1 cellular context compared by ENCODE assay signal in genomic region chr2:26345554-26346453, GRCh38.
A peak's percentile ranks its signal among the peaks of the same experiment; 100 is the strongest.
TF ChIP-seq lines count a peak whose summit lies in the region.

A gene with protein sequence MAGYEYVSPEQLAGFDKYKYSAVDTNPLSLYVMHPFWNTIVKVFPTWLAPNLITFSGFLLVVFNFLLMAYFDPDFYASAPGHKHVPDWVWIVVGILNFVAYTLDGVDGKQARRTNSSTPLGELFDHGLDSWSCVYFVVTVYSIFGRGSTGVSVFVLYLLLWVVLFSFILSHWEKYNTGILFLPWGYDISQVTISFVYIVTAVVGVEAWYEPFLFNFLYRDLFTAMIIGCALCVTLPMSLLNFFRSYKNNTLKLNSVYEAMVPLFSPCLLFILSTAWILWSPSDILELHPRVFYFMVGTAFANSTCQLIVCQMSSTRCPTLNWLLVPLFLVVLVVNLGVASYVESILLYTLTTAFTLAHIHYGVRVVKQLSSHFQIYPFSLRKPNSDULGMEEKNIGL (plus strand): TSS chr2:26346143. CDS start chr2:26346233, 90 bp downstream.

TF ChIP-seq in K562, 482 proteins besides CTCF, POLR2A, EP300 and RAD21 (continued from another document and continues in another):
- TF ChIP-seq, protein P1, sequence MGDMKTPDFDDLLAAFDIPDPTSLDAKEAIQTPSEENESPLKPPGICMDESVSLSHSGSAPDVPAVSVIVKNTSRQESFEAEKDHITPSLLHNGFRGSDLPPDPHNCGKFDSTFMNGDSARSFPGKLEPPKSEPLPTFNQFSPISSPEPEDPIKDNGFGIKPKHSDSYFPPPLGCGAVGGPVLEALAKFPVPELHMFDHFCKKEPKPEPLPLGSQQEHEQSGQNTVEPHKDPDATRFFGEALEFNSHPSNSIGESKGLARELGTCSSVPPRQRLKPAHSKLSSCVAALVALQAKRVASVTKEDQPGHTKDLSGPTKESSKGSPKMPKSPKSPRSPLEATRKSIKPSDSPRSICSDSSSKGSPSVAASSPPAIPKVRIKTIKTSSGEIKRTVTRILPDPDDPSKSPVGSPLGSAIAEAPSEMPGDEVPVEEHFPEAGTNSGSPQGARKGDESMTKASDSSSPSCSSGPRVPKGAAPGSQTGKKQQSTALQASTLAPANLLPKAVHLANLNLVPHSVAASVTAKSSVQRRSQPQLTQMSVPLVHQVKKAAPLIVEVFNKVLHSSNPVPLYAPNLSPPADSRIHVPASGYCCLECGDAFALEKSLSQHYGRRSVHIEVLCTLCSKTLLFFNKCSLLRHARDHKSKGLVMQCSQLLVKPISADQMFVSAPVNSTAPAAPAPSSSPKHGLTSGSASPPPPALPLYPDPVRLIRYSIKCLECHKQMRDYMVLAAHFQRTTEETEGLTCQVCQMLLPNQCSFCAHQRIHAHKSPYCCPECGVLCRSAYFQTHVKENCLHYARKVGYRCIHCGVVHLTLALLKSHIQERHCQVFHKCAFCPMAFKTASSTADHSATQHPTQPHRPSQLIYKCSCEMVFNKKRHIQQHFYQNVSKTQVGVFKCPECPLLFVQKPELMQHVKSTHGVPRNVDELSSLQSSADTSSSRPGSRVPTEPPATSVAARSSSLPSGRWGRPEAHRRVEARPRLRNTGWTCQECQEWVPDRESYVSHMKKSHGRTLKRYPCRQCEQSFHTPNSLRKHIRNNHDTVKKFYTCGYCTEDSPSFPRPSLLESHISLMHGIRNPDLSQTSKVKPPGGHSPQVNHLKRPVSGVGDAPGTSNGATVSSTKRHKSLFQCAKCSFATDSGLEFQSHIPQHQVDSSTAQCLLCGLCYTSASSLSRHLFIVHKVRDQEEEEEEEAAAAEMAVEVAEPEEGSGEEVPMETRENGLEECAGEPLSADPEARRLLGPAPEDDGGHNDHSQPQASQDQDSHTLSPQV (IDR thresholded peaks at IDR 0.05): no peak
- TF ChIP-seq CBFA2T3 (IDR thresholded peaks at IDR 0.05) (0 out of 2 replicates have a peak, but pooled peaks have one; percentile 11), BRD9 (IDR thresholded peaks at IDR 0.05; ENCODE audit: low read depth, partially characterized antibody) (peak; percentile 97), DDX20 (tag; IDR thresholded peaks at IDR 0.05; ENCODE audit: low read depth) (no peak), NR4A1 (CRISPR knock-in tag; IDR thresholded peaks at IDR 0.05) (no peak), NR4A1 (tag; IDR thresholded peaks at IDR 0.05) (peak; percentile 35; the same call in 1 of the 2 replicates), ZBTB7A (IDR thresholded peaks at IDR 0.05; ENCODE audit: borderline replicate concordance, control insufficient read depth, low read depth, low read length) (peak; percentile 73; the same call in 1 of the 2 replicates), ZKSCAN1 (IDR thresholded peaks at IDR 0.05; ENCODE audit: low read depth, low read length) (0 out of 2 replicates have a peak, but pooled peaks have one; percentile 47), SP1 (CRISPR knock-in tag; IDR thresholded peaks at IDR 0.05) (peak; percentile 99), FOXK2 (conservative IDR thresholded peaks at IDR 0.05 in 1 of 2, IDR thresholded peaks at IDR 0.05 in 1 of 2; ENCODE audit: low read depth in 2 of 2) (peak; percentile 81 to 86), ZNF24 (IDR thresholded peaks at IDR 0.05) (0 out of 2 replicates have a peak, but pooled peaks have one; percentile 12), POLR2AphosphoS5 (IDR thresholded peaks at IDR 0.05; ENCODE audit: control insufficient read depth, insufficient read depth, low read depth, low read length) (peak; percentile 91), ASH1L (IDR thresholded peaks at IDR 0.05; ENCODE audit: borderline replicate concordance, low read depth, partially characterized antibody) (peak; percentile 78), SOX6 (IDR thresholded peaks at IDR 0.05) (peak; percentile 33; the same call in 1 of the 2 replicates), ZNF282 (CRISPR knock-in tag; IDR thresholded peaks at IDR 0.05) (no peak), ZNF444 (CRISPR knock-in tag; IDR thresholded peaks at IDR 0.05) (no peak), ZNF324 (CRISPR knock-in tag; IDR thresholded peaks at IDR 0.05) (0 out of 2 replicates have a peak, but pooled peaks have one; percentile 34), ZBTB11 (CRISPR knock-in tag; IDR thresholded peaks at IDR 0.05) (no peak; a peak in 1 of 6 replicates), ZC3H4 (CRISPR knock-in tag; IDR thresholded peaks at IDR 0.05; ENCODE audit: borderline replicate concordance) (peak; percentile 98; the same call in 1 of the 2 replicates), POLR2AphosphoS2 (IDR thresholded peaks at IDR 0.05; ENCODE audit: low read length) (peak; percentile 91; the same call in 1 of the 2 replicates), IRF1 (CRISPR knock-in tag; IDR thresholded peaks at IDR 0.05; ENCODE audit: borderline replicate concordance) (no peak), ZEB2 (IDR thresholded peaks at IDR 0.05) (no peak), RBFOX2 (IDR thresholded peaks at IDR 0.05; ENCODE audit: low read depth, low read length) (peak; percentile 95), ZNF76 (CRISPR knock-in tag; IDR thresholded peaks at IDR 0.05; ENCODE audit: borderline replicate concordance) (0 out of 2 replicates have a peak, but pooled peaks have one; percentile 29), SRSF3 (IDR thresholded peaks at IDR 0.05; ENCODE audit: insufficient read depth, low read length) (0 out of 2 replicates have a peak, but pooled peaks have one; percentile 72), CHD2 (IDR thresholded peaks at IDR 0.05; ENCODE audit: low read depth, low read length) (peak; percentile 72), NCOA1 (IDR thresholded peaks at IDR 0.05; ENCODE audit: low read depth) (peak; percentile 46; the same call in 1 of the 2 replicates), GTF3C2 (IDR thresholded peaks at IDR 0.05; ENCODE audit: borderline replicate concordance, extremely low read depth, insufficient read length) (no peak), KDM1A (IDR thresholded peaks at IDR 0.05) (no peak), NEUROD1 (IDR thresholded peaks at IDR 0.05; ENCODE audit: borderline replicate concordance, low read depth, low read length, partially characterized antibody) (peak; percentile 73), CTBP1 (IDR thresholded peaks at IDR 0.05; ENCODE audit: borderline replicate concordance) (peak; percentile 52), HCFC1 (IDR thresholded peaks at IDR 0.05; ENCODE audit: low read depth, low read length) (peak; percentile 69)
- TF ChIP-seq, protein P2, sequence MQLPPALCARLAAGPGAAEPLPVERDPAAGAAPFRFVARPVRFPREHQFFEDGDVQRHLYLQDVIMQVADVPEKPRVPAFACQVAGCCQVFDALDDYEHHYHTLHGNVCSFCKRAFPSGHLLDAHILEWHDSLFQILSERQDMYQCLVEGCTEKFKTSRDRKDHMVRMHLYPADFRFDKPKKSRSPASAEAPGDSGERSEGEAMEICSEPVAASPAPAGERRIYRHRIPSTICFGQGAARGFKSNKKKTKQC (CRISPR knock-in tag; IDR thresholded peaks at IDR 0.05): peak; percentile 50
- TF ChIP-seq, protein P3, sequence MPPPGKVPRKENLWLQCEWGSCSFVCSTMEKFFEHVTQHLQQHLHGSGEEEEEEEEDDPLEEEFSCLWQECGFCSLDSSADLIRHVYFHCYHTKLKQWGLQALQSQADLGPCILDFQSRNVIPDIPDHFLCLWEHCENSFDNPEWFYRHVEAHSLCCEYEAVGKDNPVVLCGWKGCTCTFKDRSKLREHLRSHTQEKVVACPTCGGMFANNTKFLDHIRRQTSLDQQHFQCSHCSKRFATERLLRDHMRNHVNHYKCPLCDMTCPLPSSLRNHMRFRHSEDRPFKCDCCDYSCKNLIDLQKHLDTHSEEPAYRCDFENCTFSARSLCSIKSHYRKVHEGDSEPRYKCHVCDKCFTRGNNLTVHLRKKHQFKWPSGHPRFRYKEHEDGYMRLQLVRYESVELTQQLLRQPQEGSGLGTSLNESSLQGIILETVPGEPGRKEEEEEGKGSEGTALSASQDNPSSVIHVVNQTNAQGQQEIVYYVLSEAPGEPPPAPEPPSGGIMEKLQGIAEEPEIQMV (tag; conservative IDR thresholded peaks at IDR 0.05; ENCODE audit: low read depth): no peak
- TF ChIP-seq, protein P4, sequence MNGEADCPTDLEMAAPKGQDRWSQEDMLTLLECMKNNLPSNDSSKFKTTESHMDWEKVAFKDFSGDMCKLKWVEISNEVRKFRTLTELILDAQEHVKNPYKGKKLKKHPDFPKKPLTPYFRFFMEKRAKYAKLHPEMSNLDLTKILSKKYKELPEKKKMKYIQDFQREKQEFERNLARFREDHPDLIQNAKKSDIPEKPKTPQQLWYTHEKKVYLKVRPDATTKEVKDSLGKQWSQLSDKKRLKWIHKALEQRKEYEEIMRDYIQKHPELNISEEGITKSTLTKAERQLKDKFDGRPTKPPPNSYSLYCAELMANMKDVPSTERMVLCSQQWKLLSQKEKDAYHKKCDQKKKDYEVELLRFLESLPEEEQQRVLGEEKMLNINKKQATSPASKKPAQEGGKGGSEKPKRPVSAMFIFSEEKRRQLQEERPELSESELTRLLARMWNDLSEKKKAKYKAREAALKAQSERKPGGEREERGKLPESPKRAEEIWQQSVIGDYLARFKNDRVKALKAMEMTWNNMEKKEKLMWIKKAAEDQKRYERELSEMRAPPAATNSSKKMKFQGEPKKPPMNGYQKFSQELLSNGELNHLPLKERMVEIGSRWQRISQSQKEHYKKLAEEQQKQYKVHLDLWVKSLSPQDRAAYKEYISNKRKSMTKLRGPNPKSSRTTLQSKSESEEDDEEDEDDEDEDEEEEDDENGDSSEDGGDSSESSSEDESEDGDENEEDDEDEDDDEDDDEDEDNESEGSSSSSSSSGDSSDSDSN (IDR thresholded peaks at IDR 0.05; ENCODE audit: borderline replicate concordance in 1 of 2, low read depth in 2 of 2, low read length in 2 of 2): peak in 1 of 2 experiments; percentile 7; a peak in 1 of 4 replicates
- TF ChIP-seq, protein P5, sequence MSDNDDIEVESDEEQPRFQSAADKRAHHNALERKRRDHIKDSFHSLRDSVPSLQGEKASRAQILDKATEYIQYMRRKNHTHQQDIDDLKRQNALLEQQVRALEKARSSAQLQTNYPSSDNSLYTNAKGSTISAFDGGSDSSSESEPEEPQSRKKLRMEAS (CRISPR knock-in tag; IDR thresholded peaks at IDR 0.05): peak; percentile 75
- TF ChIP-seq, protein P6, sequence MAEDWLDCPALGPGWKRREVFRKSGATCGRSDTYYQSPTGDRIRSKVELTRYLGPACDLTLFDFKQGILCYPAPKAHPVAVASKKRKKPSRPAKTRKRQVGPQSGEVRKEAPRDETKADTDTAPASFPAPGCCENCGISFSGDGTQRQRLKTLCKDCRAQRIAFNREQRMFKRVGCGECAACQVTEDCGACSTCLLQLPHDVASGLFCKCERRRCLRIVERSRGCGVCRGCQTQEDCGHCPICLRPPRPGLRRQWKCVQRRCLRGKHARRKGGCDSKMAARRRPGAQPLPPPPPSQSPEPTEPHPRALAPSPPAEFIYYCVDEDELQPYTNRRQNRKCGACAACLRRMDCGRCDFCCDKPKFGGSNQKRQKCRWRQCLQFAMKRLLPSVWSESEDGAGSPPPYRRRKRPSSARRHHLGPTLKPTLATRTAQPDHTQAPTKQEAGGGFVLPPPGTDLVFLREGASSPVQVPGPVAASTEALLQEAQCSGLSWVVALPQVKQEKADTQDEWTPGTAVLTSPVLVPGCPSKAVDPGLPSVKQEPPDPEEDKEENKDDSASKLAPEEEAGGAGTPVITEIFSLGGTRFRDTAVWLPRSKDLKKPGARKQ (CRISPR knock-in tag; IDR thresholded peaks at IDR 0.05): no peak
